8 cellular contexts compared by ENCODE assay signal in the genomic region with DNA sequence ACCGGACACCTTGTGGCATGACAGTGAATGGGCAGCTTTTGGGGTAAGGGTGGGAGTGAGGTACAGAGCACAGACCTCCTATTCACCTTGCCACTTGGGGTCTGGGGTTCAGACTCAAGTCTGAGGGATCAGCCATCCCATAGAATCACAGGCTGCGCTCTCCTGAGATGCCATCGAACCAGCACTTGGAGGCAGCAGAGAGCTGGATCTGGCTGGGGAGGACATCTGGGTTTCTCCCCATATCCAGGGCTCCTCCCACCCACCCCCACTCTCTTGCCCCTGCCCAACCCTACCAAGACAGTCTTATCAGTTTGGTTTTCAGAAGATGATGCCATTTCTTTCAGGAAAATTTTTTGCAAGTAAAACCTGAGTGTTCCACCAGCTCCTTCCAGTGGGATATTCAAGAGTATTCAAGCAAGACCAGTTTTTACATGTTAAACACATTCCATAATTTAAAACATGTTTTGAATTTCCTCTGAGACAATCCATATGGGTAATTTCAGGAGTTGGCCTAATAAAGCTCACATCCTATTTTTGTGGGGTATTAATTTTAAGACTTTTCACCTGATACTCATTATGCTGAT. TPM values are rescaled to one million over a fixed set of nuclear protein-coding genes. Genes with fewer than 3 reads are reported as not detected.
A peak's percentile ranks its signal among the peaks of the same experiment; 100 is the strongest.
DNase-seq lines count a peak whose midpoint lies in the region; ATAC-seq and TF ChIP-seq lines count a peak whose summit lies in the region.

No MANE protein-coding gene starts in this region.

- in situ Hi-C loops in GM13976 (cut with MboI; ENCODE audit: low sequenced_read_pairs, unreplicated experiment), result no loop called here

- DNase-seq in BE2C (peak; percentile 81), GM13976 (ENCODE audit: low spot score) (peak; percentile 78), NCI-H345 treated with DMSO at 0.1 percent for 48 hours (lab: John Stamatoyannopoulos, UW; ENCODE audit: unreplicated experiment) (peak; percentile 12), head of caudate nucleus (peak; percentile 57 to 92 (median 80)), pulmonary artery endothelial cell (ENCODE audit: low read depth, low spot score) (peak; percentile 24)
- peak; percentile 24 for DNase-seq in activated naive CD4-positive, alpha-beta T cell treated with anti-CD3 and anti-CD28 coated beads, Interleukin-2, amount 50 U/mL, for 16 hours

- intact Hi-C loops in head of caudate nucleus (cut with DNase I), result loop anchor here (5.0 kb wide), 1 partner anchor 39 kb away; no protein-coding TSS in a partner anchor

- H3K27me3 ChIP-seq in BE2C, result no peaks in the 10 kb centered on the region

- H3K4me1 ChIP-seq in BE2C, result 0 out of 2 replicates have a peak, but pooled peaks cover 4% of the 10 kb centered on the region

- ATAC-seq in HG02571 (IDR thresholded peaks at IDR 0.05; ENCODE audit: unreplicated experiment) (no peak), HG03196 (IDR thresholded peaks at IDR 0.05; ENCODE audit: unreplicated experiment) (no peak)

- TF ChIP-seq CTCF in BE2C (IDR thresholded peaks at IDR 0.05; ENCODE audit: low read depth, low read length) (peak; percentile 85), GM13976 (IDR thresholded peaks at IDR 0.05; ENCODE audit: borderline replicate concordance, control extremely low read depth, extremely low read depth, insufficient read depth, missing control alignments) (peak; percentile 68)

- no peaks in the 10 kb centered on the region for H3K36me3 ChIP-seq in BE2C

- no peaks in the 10 kb centered on the region for H3K9me3 ChIP-seq in BE2C

- no peak overlapping the region for H3K4me3 ChIP-seq in BE2C (ENCODE audit: low read depth, low read length)

RNA-seq across cellular contexts. Expression of gene TEX44, which starts 29.2 kb away (rescaled TPM):
- not detected for polyA plus RNA-seq in BE2C (2012; ENCODE audit: insufficient read depth, insufficient read length, low read depth)
- total RNA-seq in pulmonary artery endothelial cell, result not detected in 2 replicates

RNA-seq across cellular contexts. Expression of gene NMUR1, which starts 33.2 kb away (rescaled TPM):
- polyA plus RNA-seq in BE2C (2012; ENCODE audit: insufficient read depth, insufficient read length, low read depth), result not detected
- total RNA-seq in pulmonary artery endothelial cell, result not detected in 2 replicates

Comparison
In these comparisons a context has a peak if more than half of its experiments do, and no peak if none do; other contexts are left out.
1. DNase-seq: peak in every context shown above with its lines; median percentile 81 in BE2C; 80 in head of caudate nucleus; 78 in GM13976; 24 in activated naive CD4-positive, alpha-beta T cell treated with anti-CD3 and anti-CD28 coated beads, Interleukin-2, amount 50 U/mL, for 16 hours; 24 in pulmonary artery endothelial cell; 12 in NCI-H345 treated with DMSO at 0.1 percent for 48 hours.